In genomic region chr11:106551744-106552671, GRCh38 we compare ENCODE assay signal across 19 cellular contexts.
"Had no signal": no experiment of that assay in that cellular context is flagged by ENCODE, and none has a peak within 500 bp of the region (broad histone marks: within the 10 kb centered on the region; RNA-seq: fewer than 3 reads in every experiment).

No MANE protein-coding gene starts in this region.

- H3K4me3 Mint-ChIP-seq: activated naive CD8-positive, alpha-beta T cell treated with anti-CD3 and anti-CD28 coated beads for 36 hours; activated T-cell treated with anti-CD3 and anti-CD28 coated beads, Interleukin-2, amount 50 U/mL, for 4 hours; central memory CD8-positive, alpha-beta T cell; nephron progenitor cell; WTC11 had no signal

- H3K4me1 ChIP-seq: breast epithelium, colonic mucosa, esophagus squamous epithelium, gastrocnemius medialis had no signal

- DNase-seq: activated CD8-positive, alpha-beta memory T cell treated with anti-CD3 and anti-CD28 coated beads, Interleukin-2, amount 50 U/mL, for 48 hours; activated naive CD4-positive, alpha-beta T cell treated with Interleukin-2 at 50 U/mL for 16 hours; activated naive CD8-positive, alpha-beta T cell treated with anti-CD3 and anti-CD28 coated beads for 36 hours; activated T-cell treated with anti-CD3 and anti-CD28 coated beads, Interleukin-2, amount 50 U/mL, for 4 hours; colonic mucosa; esophagus squamous epithelium; gastrocnemius medialis; hippocampal formation; left cardiac atrium; mucosa of descending colon; nephron progenitor cell; nucleus accumbens; retina; stimulated activated CD4-positive, alpha-beta T cell treated with anti-CD3 and anti-CD28 coated beads, Interleukin-4, amount 100 ng/mL, for 4 hours; T-helper 9 cell; trophoblast cell had no signal

- H3K36me3 Mint-ChIP-seq: activated naive CD8-positive, alpha-beta T cell treated with anti-CD3 and anti-CD28 coated beads for 36 hours had no signal

- H3K4me3 ChIP-seq: breast epithelium, colonic mucosa, esophagus squamous epithelium, gastrocnemius medialis, mucosa of descending colon had no signal

- H3K9me3 Mint-ChIP-seq: central memory CD8-positive, alpha-beta T cell had no signal

- H3K27ac ChIP-seq: breast epithelium, colonic mucosa, esophagus squamous epithelium, gastrocnemius medialis had no signal

- H3K9me3 ChIP-seq: colonic mucosa, esophagus squamous epithelium, gastrocnemius medialis had no signal

- H3K4me1 Mint-ChIP-seq: activated naive CD8-positive, alpha-beta T cell treated with anti-CD3 and anti-CD28 coated beads for 36 hours; central memory CD8-positive, alpha-beta T cell; nephron progenitor cell; WTC11 had no signal

- H3K27me3 ChIP-seq: breast epithelium, colonic mucosa, esophagus squamous epithelium, gastrocnemius medialis had no signal

- H3K27ac Mint-ChIP-seq: activated naive CD8-positive, alpha-beta T cell treated with anti-CD3 and anti-CD28 coated beads for 36 hours; nephron progenitor cell; WTC11 had no signal

- ATAC-seq: activated T-cell treated with anti-CD3 and anti-CD28 coated beads, Interleukin-2, amount 50 U/mL, for 4 hours; gastrocnemius medialis; left cardiac atrium; mucosa of descending colon had no signal

- H3K27me3 Mint-ChIP-seq: activated naive CD8-positive, alpha-beta T cell treated with anti-CD3 and anti-CD28 coated beads for 36 hours; central memory CD8-positive, alpha-beta T cell had no signal

- H3K36me3 ChIP-seq: breast epithelium, colonic mucosa, esophagus squamous epithelium, gastrocnemius medialis had no signal
